In genomic region chr17:74203439-74204240, GRCh38 we compare ENCODE assay signal across 8 cellular contexts. TPM values are rescaled to one million over a fixed set of nuclear protein-coding genes. Genes with fewer than 3 reads are reported as not detected.
DNase-seq lines count a peak whose midpoint lies in the region; ATAC-seq, FAIRE-seq and TF ChIP-seq lines count a peak whose summit lies in the region.

Gene RPL38 (plus strand): TSS chr17:74203678. CDS start chr17:74203956, 278 bp downstream.

- TF ChIP-seq CTCF in astrocyte of the cerebellum (IDR thresholded peaks at IDR 0.05; ENCODE audit: low read depth, low read length, missing control alignments) (peak; percentile 95), hepatocyte (IDR thresholded peaks at IDR 0.05; ENCODE audit: poor library complexity) (peak; percentile 94)

- H3K4me3 ChIP-seq in astrocyte of the cerebellum (ENCODE audit: low read depth, low read length) (peak within 1 kb of the TSS; percentile 97), hepatocyte (peak within 1 kb of the TSS; percentile 81)

- peak; percentile 100 for TF ChIP-seq POLR2A in GM12892 (IDR thresholded peaks at IDR 0.05; ENCODE audit: low read depth, low read length)

- H3K27ac ChIP-seq in hepatocyte: peak within 1 kb of the TSS; percentile 90

- in situ Hi-C loops in astrocyte of the cerebellum (cut with HindIII; ENCODE audit: low sequenced_read_pairs): no loop called here

- H3K27me3 ChIP-seq in hepatocyte: peaks cover 11% of the 10 kb centered on the region

- peaks cover 46% of the 10 kb centered on the region for H3K79me2 ChIP-seq in hepatocyte

- H4K20me1 ChIP-seq in hepatocyte (ENCODE audit: insufficient read depth, poor library complexity, severe bottlenecking): peaks cover 42% of the 10 kb centered on the region

- H3K9me3 ChIP-seq in hepatocyte (ENCODE audit: low read depth): no peaks in the 10 kb centered on the region

- peak within 1 kb of the TSS; percentile 20 for H2AFZ ChIP-seq in hepatocyte

- no peaks in the 10 kb centered on the region for H3K9me2 ChIP-seq in hepatocyte (replicated peaks; ENCODE audit: insufficient read depth)

- H3K4me2 ChIP-seq in hepatocyte: peak within 1 kb of the TSS; percentile 92

- ATAC-seq in HG02885 (IDR thresholded peaks at IDR 0.05; ENCODE audit: poor library complexity, unreplicated experiment) (peak; percentile 81), HG03378 (IDR thresholded peaks at IDR 0.05; ENCODE audit: unreplicated experiment) (no peak)

- H3K36me3 ChIP-seq in hepatocyte (replicated peaks; ENCODE audit: insufficient read depth, low read depth): no peaks in the 10 kb centered on the region

- peaks cover 18% of the 10 kb centered on the region for H3K4me1 ChIP-seq in hepatocyte (ENCODE audit: insufficient read depth)

- peak; percentile 99 for FAIRE-seq in GM12892 (lab: Jason Lieb, UNC)

- DNase-seq in GM12892 (ENCODE audit: insufficient read length): peak; percentile 86
- DNase-seq in NCI-H2029 (lab: John Stamatoyannopoulos, UW): peak; percentile 94
- DNase-seq in T-helper 9 cell: peak; percentile 98
- DNase-seq in astrocyte of the cerebellum (ENCODE audit: low read depth): peak; percentile 97
- DNase-seq in hepatocyte (ENCODE audit: low spot score): peak; percentile 97
- DNase-seq in renal cortical epithelial cell (ENCODE audit: low read depth): peak; percentile 96

- WGBS in hepatocyte (ENCODE audit: low lambda C conversion rate, missing lambda C conversion rate): 1% methylated on average over 43 of the region's 53 CpGs

RNA-seq across cellular contexts. Expression of gene RPL38, which starts in this region (rescaled TPM):
- polyA plus RNA-seq in GM12892 (2012; ENCODE audit: missing spikeins): 3,198 TPM
- total RNA-seq in hepatocyte: 264 and 276 TPM in 2 replicates
- polyA plus RNA-seq in hepatocyte: 758 and 761 TPM in 2 replicates
- 321 and 436 TPM in 2 replicates for total RNA-seq in renal cortical epithelial cell
